ENCODE assay signal across 8 cellular contexts in genomic region chrX:110145854-110146253, GRCh38.
A peak's percentile ranks its signal among the peaks of the same experiment; 100 is the strongest.
DNase-seq lines count a peak whose midpoint lies in the region; ATAC-seq, FAIRE-seq and TF ChIP-seq lines count a peak whose summit lies in the region.

No MANE protein-coding gene starts in this region.

- TF ChIP-seq RAD21 in K562 (CRISPR knock-in tag; conservative IDR thresholded peaks at IDR 0.05 in 1 of 2, IDR thresholded peaks at IDR 0.05 in 1 of 2), result peak in 1 of 2 experiments; percentile 28; a peak in 1 of 4 replicates

- H3K27me3 ChIP-seq in K562 (ENCODE audit: control insufficient read depth in 2 of 2, insufficient read depth in 2 of 2, low read length in 2 of 2) (no peaks in the 10 kb centered on the region), uterus (no peaks in the 10 kb centered on the region)

- intact Hi-C loops in K562 (cut with micrococcal nuclease), result loop anchor here (1.0 to 10.0 kb wide), 4 partner anchors 99 to 431 kb away; no protein-coding TSS in a partner anchor
- intact Hi-C loops in left colon (cut with DNase I, micrococcal nuclease), result loop anchor here in 1 of 2 donors (10.0 kb wide), 1 partner anchor 231 kb away; no protein-coding TSS in a partner anchor
- intact Hi-C loops in uterus (cut with DNase I; ENCODE audit: low total_unique reads), result no loop called here

- H3K36me3 ChIP-seq in K562 (ENCODE audit: control insufficient read depth, insufficient read depth, low read length), result peaks cover 40% of the 10 kb centered on the region
- no peaks in the 10 kb centered on the region for H3K36me3 ChIP-seq in uterus

- WGBS in K562 (ENCODE audit: insufficient coverage, low coverage, missing lambda C conversion rate), result 21% methylated on average over 4 of the region's 4 CpGs

- H3K4me2 ChIP-seq in K562 (ENCODE audit: insufficient read depth, low read length), result no peak overlapping the region

- ATAC-seq in GM21529 (IDR thresholded peaks at IDR 0.05; ENCODE audit: unreplicated experiment) (peak; percentile 63), K562 (peak; percentile 82), left colon (peak; percentile 74), GM18870 (IDR thresholded peaks at IDR 0.05; ENCODE audit: unreplicated experiment) (no peak)

- FAIRE-seq in K562 (lab: Jason Lieb, UNC), result peak; percentile 48

- peaks cover 3% of the 10 kb centered on the region for H3K9me1 ChIP-seq in K562 (ENCODE audit: control insufficient read depth, insufficient read depth, low read length)

- TF ChIP-seq CTCF in NB4 (IDR thresholded peaks at IDR 0.05; ENCODE audit: low read depth, low read length) (peak; percentile 30), K562 (IDR thresholded peaks at IDR 0.05 in 2 of 3, conservative IDR thresholded peaks at IDR 0.05 in 1 of 3; ENCODE audit: insufficient read depth in 2 of 3, low read depth in 1 of 3, low read length in 3 of 3) (peak; percentile 62 to 65 (median 63); a peak in 4 of 6 replicates), uterus (IDR thresholded peaks at IDR 0.05) (peak; percentile 46 to 67 (median 52))

- H3K27ac ChIP-seq in K562 (ENCODE audit: extremely low read depth, low read depth, low read length) (no peak overlapping the region), uterus (peak overlapping the region in 1 of 2 donors; percentile 18)

- H4K20me1 ChIP-seq in K562 (replicated peaks; ENCODE audit: control insufficient read depth, insufficient read depth, low read length), result no peaks in the 10 kb centered on the region

- H3K4me1 ChIP-seq in K562 (replicated peaks in 1 of 2; ENCODE audit: control insufficient read depth in 2 of 2, insufficient read depth in 2 of 2, low read length in 2 of 2) (peaks cover 6 to 7% of the 10 kb centered on the region in 2 experiments; a peak in 4 of 5 replicates), uterus (no peaks in the 10 kb centered on the region)

- no peaks in the 10 kb centered on the region for H3K79me2 ChIP-seq in K562 (ENCODE audit: control insufficient read depth, insufficient read depth, low read length)

- CTCF ChIA-PET in K562 (lab: Yijun Ruan, JAX; ENCODE audit: low intra/inter-chr PET ratio), result interaction anchor here (0.7 to 2.2 kb wide), 4 partner anchors 15 to 433 kb away, joined by 3 to 10 read pairs (median 7); no protein-coding TSS in a partner anchor

- POLR2A ChIA-PET in K562 (lab: Yijun Ruan, JAX), result interaction anchor here (1.0 kb wide), 1 partner anchor 17 kb away, joined by 3 read pairs; no protein-coding TSS in a partner anchor

- TF ChIP-seq POLR2A in NB4 (IDR thresholded peaks at IDR 0.05; ENCODE audit: extremely low read depth, insufficient read length), result no peak
- no peak for TF ChIP-seq POLR2A in K562 (conservative IDR thresholded peaks at IDR 0.05)
- TF ChIP-seq POLR2A in uterus (IDR thresholded peaks at IDR 0.05), result no peak

- peak; percentile 21 for DNase-seq in NCI-H82 (lab: John Stamatoyannopoulos, UW)
- DNase-seq in NCI-H82 treated with DMSO at 0.1 percent for 48 hours (lab: John Stamatoyannopoulos, UW; ENCODE audit: unreplicated experiment), result no peak
- DNase-seq in NB4 (ENCODE audit: low read depth), result peak; percentile 47
- DNase-seq in K562 (ENCODE audit: extremely low read depth in 1 of 4, low spot score in 3 of 4), result peak; percentile 19 to 32 (median 28)
- no peak for DNase-seq in left colon
- peak; percentile 20 to 22 for DNase-seq in uterus

- H3K9me3 ChIP-seq in K562 (replicated peaks; ENCODE audit: control insufficient read depth, insufficient read depth, low read depth, low read length) (no peaks in the 10 kb centered on the region), uterus (no peaks in the 10 kb centered on the region)

- H2AFZ ChIP-seq in K562 (ENCODE audit: low read depth, low read length), result no peak overlapping the region

- TF ChIP-seq EP300 in K562 (IDR thresholded peaks at IDR 0.05; ENCODE audit: low read length), result no peak

- BruUV-seq in K562 (replicated peaks; lab: Mats Ljungman, UMichigan), result no TSS peak

- H3K4me3 ChIP-seq in NB4 (ENCODE audit: low read depth, low read length), result no peak overlapping the region
- no peak overlapping the region for H3K4me3 ChIP-seq in K562
- H3K4me3 ChIP-seq in uterus, result no peak overlapping the region

- no peak overlapping the region for H3K9ac ChIP-seq in K562 (ENCODE audit: insufficient read depth in 1 of 2, low read depth in 2 of 2, low read length in 2 of 2)

- in situ Hi-C loops in K562 (cut with MboI), result loop anchor here (5.0 to 10.0 kb wide), 2 partner anchors 241 to 419 kb away; no protein-coding TSS in a partner anchor

TF ChIP-seq in K562, 482 proteins besides CTCF, POLR2A, EP300 and RAD21:
- peak; percentile 64 for TF ChIP-seq C11orf30 (IDR thresholded peaks at IDR 0.05; ENCODE audit: low read depth)
- no peak for TF ChIP-seq GABPB2 (CRISPR knock-in tag; conservative IDR thresholded peaks at IDR 0.05)
- TF ChIP-seq MBD1 (CRISPR knock-in tag; IDR thresholded peaks at IDR 0.05), result no peak
- TF ChIP-seq CCAR2 (IDR thresholded peaks at IDR 0.05; ENCODE audit: low read depth, low read length), result no peak
- peak; percentile 50 for TF ChIP-seq ZNF316 (IDR thresholded peaks at IDR 0.05)
- TF ChIP-seq SMC3 (conservative IDR thresholded peaks at IDR 0.05; ENCODE audit: insufficient read depth, low read depth, low read length), result 0 out of 2 replicates have a peak, but pooled peaks have one; percentile 18
- peak; percentile 5; the same call in 1 of the 2 replicates for TF ChIP-seq MAFK (IDR thresholded peaks at IDR 0.05; ENCODE audit: low read length)
- no peak for TF ChIP-seq ZNF140 (CRISPR knock-in tag; IDR thresholded peaks at IDR 0.05)
- TF ChIP-seq RREB1 (CRISPR knock-in tag; IDR thresholded peaks at IDR 0.05), result no peak
- no peak for TF ChIP-seq SREBF1 (IDR thresholded peaks at IDR 0.05; ENCODE audit: borderline replicate concordance, low read depth, low read length)
- no peak for TF ChIP-seq NRF1 (conservative IDR thresholded peaks at IDR 0.05 in 1 of 2, IDR thresholded peaks at IDR 0.05 in 1 of 2)
- TF ChIP-seq GTF2B (IDR thresholded peaks at IDR 0.05; ENCODE audit: extremely low read depth, insufficient read length), result no peak
- no peak for TF ChIP-seq RFX5 (IDR thresholded peaks at IDR 0.05; ENCODE audit: low read depth, low read length)
- TF ChIP-seq SPI1 (IDR thresholded peaks at IDR 0.05; ENCODE audit: borderline replicate concordance, low read depth, low read length), result peak; percentile 57; the same call in 1 of the 2 replicates
TF ChIP-seq in K562: peak in this region for 5.

Comparison
In these comparisons a context has a peak if more than half of its experiments do, and no peak if none do; other contexts are left out.
1. DNase-seq: peak in NCI-H82 (single experiment), NB4 (single experiment), K562 (4 of 4) and uterus (2 of 2); none in NCI-H82 treated with DMSO at 0.1 percent for 48 hours (single experiment) and left colon (0 of 2).
2. Peak in every context shown above with its lines, with median percentiles within 50 percentile points of each other: CTCF ChIP-seq.